ENCODE assay signal across 27 cellular contexts in the genomic region with DNA sequence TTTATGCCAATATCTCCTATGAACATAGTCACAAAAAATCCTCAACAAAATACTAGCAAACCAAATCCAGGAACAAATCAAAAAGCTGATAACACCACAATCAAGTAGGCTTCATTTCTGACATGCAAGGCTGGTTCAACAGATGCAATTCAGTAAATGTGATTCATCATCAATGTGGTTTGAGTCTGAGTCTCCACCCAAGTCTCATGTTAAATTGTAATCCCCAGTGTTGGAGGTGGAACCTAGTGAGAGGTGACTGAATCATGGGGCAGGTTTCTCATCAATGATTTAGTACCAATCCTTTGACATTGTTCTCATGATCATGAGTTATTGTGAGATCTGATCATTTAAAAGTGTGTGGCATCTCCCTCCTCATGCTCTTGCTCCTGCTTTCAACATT.
"Had no signal": no experiment of that assay in that cellular context is flagged by ENCODE, and none has a peak within 500 bp of the region (broad histone marks: within the 10 kb centered on the region; RNA-seq: fewer than 3 reads in every experiment).

No MANE protein-coding gene starts in this region.

- H3K36me3 ChIP-seq: sigmoid colon, uterus had no signal

- H3K4me2 ChIP-seq: hepatocyte had no signal

- FAIRE-seq: astrocyte had no signal

- DNase-seq: activated B cell treated with CpG ODN at 0.5 μM for 24 hours; activated CD4-positive, alpha-beta T cell treated with anti-CD3 and anti-CD28 coated beads for 36 hours; activated CD4-positive, alpha-beta T cell treated with anti-CD3 and anti-CD28 coated beads, Interleukin-2, amount 50 U/mL, for 4 hours; activated CD8-positive, alpha-beta memory T cell treated with anti-CD3 and anti-CD28 coated beads for 24 hours; activated CD8-positive, alpha-beta memory T cell treated with anti-CD3 and anti-CD28 coated beads, Interleukin-2, amount 50 U/mL, for 48 hours; activated naive CD4-positive, alpha-beta T cell treated with Interleukin-2 at 50 U/mL for 16 hours; activated naive CD8-positive, alpha-beta T cell treated with anti-CD3 and anti-CD28 coated beads for 36 hours; activated T-cell treated with anti-CD3 and anti-CD28 coated beads, Interleukin-2, amount 50 U/mL, for 4 hours; endodermal cell; erythroblast; foreskin melanocyte; glutamatergic neuron; immature natural killer cell; left ventricle myocardium superior; midbrain; natural killer cell; retina; sigmoid colon; stimulated activated CD4-positive, alpha-beta T cell treated with anti-CD3 and anti-CD28 coated beads, Interleukin-2, amount 100 ng/mL, for 48 hours; stimulated activated CD8-positive, alpha-beta memory T cell treated with anti-CD3 and anti-CD28 coated beads, Interleukin-4, amount 100 ng/mL, for 48 hours; stimulated activated naive B cell treated with anti-CD40 and anti-IgM and Interleukin-4, amounts not matched to agents 10 μg/mL and 1 μg/mL and 100 μg/mL, for 72 hours; T-helper 9 cell; trophoblast cell; uterus had no signal

- H3K79me2 ChIP-seq: hepatocyte had no signal

- H3K4me3 ChIP-seq: coronary artery, hepatocyte, sigmoid colon, uterus had no signal

- H3K36me3 Mint-ChIP-seq: activated naive CD8-positive, alpha-beta T cell treated with anti-CD3 and anti-CD28 coated beads for 36 hours; immature natural killer cell; natural killer cell; stimulated activated naive B cell treated with anti-CD40 and anti-IgM and Interleukin-4, amounts not matched to agents 10 μg/mL and 1 μg/mL and 100 μg/mL, for 72 hours had no signal

- H3K27me3 Mint-ChIP-seq: activated B cell treated with CpG ODN at 0.5 μM for 24 hours; activated CD4-positive, alpha-beta T cell treated with anti-CD3 and anti-CD28 coated beads for 36 hours; activated naive CD8-positive, alpha-beta T cell treated with anti-CD3 and anti-CD28 coated beads for 36 hours; stimulated activated naive B cell treated with anti-CD40 and anti-IgM and Interleukin-4, amounts not matched to agents 10 μg/mL and 1 μg/mL and 100 μg/mL, for 72 hours had no signal

- H3K27ac Mint-ChIP-seq: activated B cell treated with CpG ODN at 0.5 μM for 24 hours; activated CD4-positive, alpha-beta T cell treated with anti-CD3 and anti-CD28 coated beads for 36 hours; activated naive CD8-positive, alpha-beta T cell treated with anti-CD3 and anti-CD28 coated beads for 36 hours; endodermal cell; immature natural killer cell; natural killer cell; stimulated activated naive B cell treated with anti-CD40 and anti-IgM and Interleukin-4, amounts not matched to agents 10 μg/mL and 1 μg/mL and 100 μg/mL, for 72 hours had no signal

- H2AFZ ChIP-seq: hepatocyte had no signal

- H3K27ac ChIP-seq: coronary artery, hepatocyte, sigmoid colon, uterus had no signal

- H3K4me1 ChIP-seq: sigmoid colon, uterus had no signal

- H3K4me1 Mint-ChIP-seq: activated B cell treated with CpG ODN at 0.5 μM for 24 hours; activated naive CD8-positive, alpha-beta T cell treated with anti-CD3 and anti-CD28 coated beads for 36 hours; endodermal cell; natural killer cell; stimulated activated naive B cell treated with anti-CD40 and anti-IgM and Interleukin-4, amounts not matched to agents 10 μg/mL and 1 μg/mL and 100 μg/mL, for 72 hours had no signal

- H3K4me3 Mint-ChIP-seq: activated B cell treated with CpG ODN at 0.5 μM for 24 hours; activated CD4-positive, alpha-beta T cell treated with anti-CD3 and anti-CD28 coated beads for 36 hours; activated naive CD8-positive, alpha-beta T cell treated with anti-CD3 and anti-CD28 coated beads for 36 hours; activated T-cell treated with anti-CD3 and anti-CD28 coated beads, Interleukin-2, amount 50 U/mL, for 4 hours; endodermal cell; immature natural killer cell; natural killer cell; stimulated activated naive B cell treated with anti-CD40 and anti-IgM and Interleukin-4, amounts not matched to agents 10 μg/mL and 1 μg/mL and 100 μg/mL, for 72 hours had no signal

- H3K27me3 ChIP-seq: hepatocyte, sigmoid colon, uterus had no signal
